In genomic region chr6:144285798-144286502, GRCh38 we compare ENCODE assay signal across 8 cellular contexts. TPM values are rescaled to one million over a fixed set of nuclear protein-coding genes. Genes with fewer than 3 reads are reported as not detected.
DNase-seq lines count a peak whose midpoint lies in the region; ATAC-seq and TF ChIP-seq lines count a peak whose summit lies in the region.

No MANE protein-coding gene starts in this region.

- intact Hi-C loops in natural killer cell (cut with micrococcal nuclease) = loop anchor here (1.0 to 10.0 kb wide), 6 partner anchors 17 to 196 kb away; no protein-coding TSS in a partner anchor

- peak overlapping the region; percentile 91 to 92 for H3K27ac Mint-ChIP-seq in natural killer cell

- no peaks in the 10 kb centered on the region for H3K4me1 ChIP-seq in OCI-LY1 (ENCODE audit: insufficient read depth, low read length, severe bottlenecking)

- H3K9me2 ChIP-seq in OCI-LY1 (ENCODE audit: low read depth, low read length) = no peaks in the 10 kb centered on the region

- H3K4me3 ChIP-seq in HFF-Myc (replicated peaks; ENCODE audit: low read depth, low read length) = peak overlapping the region; percentile 85
- H3K4me3 ChIP-seq in OCI-LY1 (ENCODE audit: low read depth, low read length, poor library complexity, severe bottlenecking) = peak overlapping the region; percentile 42
- peak overlapping the region; percentile 91 to 92 for H3K4me3 ChIP-seq in foreskin fibroblast (ENCODE audit: low read depth in 1 of 2, low read length in 2 of 2)

- TF ChIP-seq CTCF in GM10266 (IDR thresholded peaks at IDR 0.05; ENCODE audit: control insufficient read depth, insufficient read depth, low read depth, missing control alignments) (no peak), HFF-Myc (IDR thresholded peaks at IDR 0.05; ENCODE audit: low read depth, low read length, missing control alignments) (no peak), OCI-LY1 (IDR thresholded peaks at IDR 0.05; ENCODE audit: low read length) (no peak), foreskin fibroblast (IDR thresholded peaks at IDR 0.05; ENCODE audit: low read depth, low read length) (no peak), natural killer cell (IDR thresholded peaks at IDR 0.05) (no peak)

- peak overlapping the region; percentile 22 for H3K4me2 ChIP-seq in OCI-LY1 (ENCODE audit: low read length)

- no peak overlapping the region for H2AFZ ChIP-seq in OCI-LY1 (ENCODE audit: low read length)

- peak overlapping the region; percentile 100 for H3K4me3 Mint-ChIP-seq in natural killer cell

- H3K4me1 Mint-ChIP-seq in natural killer cell = peaks cover 49 to 56% of the 10 kb centered on the region in 2 donors

- H3K79me2 ChIP-seq in OCI-LY1 (ENCODE audit: insufficient read depth, low read length) = no peaks in the 10 kb centered on the region

- ATAC-seq in natural killer cell = peak; percentile 69 to 74 (median 71)

- no peak overlapping the region for H3K27ac ChIP-seq in OCI-LY1 (ENCODE audit: low read depth, low read length, poor library complexity, severe bottlenecking)

- no peaks in the 10 kb centered on the region for H3F3A ChIP-seq in OCI-LY1 (ENCODE audit: insufficient read depth, low read length)

- H3K9me3 Mint-ChIP-seq in natural killer cell = no peaks in the 10 kb centered on the region

- H3K9ac ChIP-seq in OCI-LY1 (ENCODE audit: low read length) = no peak overlapping the region

- no peaks in the 10 kb centered on the region for H3K36me3 ChIP-seq in OCI-LY1 (ENCODE audit: insufficient read depth, low read length)

- H3K36me3 Mint-ChIP-seq in natural killer cell = no peaks in the 10 kb centered on the region

- no peaks in the 10 kb centered on the region for H4K20me1 ChIP-seq in OCI-LY1 (ENCODE audit: insufficient read depth, low read length)

- H3K27me3 ChIP-seq in OCI-LY1 (ENCODE audit: insufficient read depth, low read length) = no peaks in the 10 kb centered on the region

- H3K9me3 ChIP-seq in OCI-LY1 (ENCODE audit: low read length) = no peaks in the 10 kb centered on the region

- H3K27me3 Mint-ChIP-seq in natural killer cell (ENCODE audit: low read depth in 2 of 2) = no peaks in the 10 kb centered on the region

- DNase-seq in GM10266 (ENCODE audit: extremely low spot score) = peak; percentile 67
- DNase-seq in HFF-Myc (ENCODE audit: extremely low read depth, low read depth) = no peak
- DNase-seq in activated gamma-delta T cell (lab: John Stamatoyannopoulos, UW) = peak; percentile 29
- DNase-seq in foreskin fibroblast = peak; percentile 63 to 78
- DNase-seq in natural killer cell = peak; percentile 47
- DNase-seq in ureter (ENCODE audit: low spot score) = peak; percentile 65
- no peak for DNase-seq in SHP77 treated with DMSO at 0.1 percent for 48 hours (lab: John Stamatoyannopoulos, UW)

RNA-seq across cellular contexts. Expression of gene UTRN, which starts 0.8 kb away (rescaled TPM):
- total RNA-seq in natural killer cell (100 to 1,000 TPM; 584 to 715 (median 591) TPM), ureter (153 TPM)

Comparison
In these comparisons a context has a peak if more than half of its experiments do, and no peak if none do; other contexts are left out.
1. DNase-seq: peak in GM10266 (single experiment), activated gamma-delta T cell (single experiment), foreskin fibroblast (2 of 2), natural killer cell (single experiment) and ureter (single experiment); none in HFF-Myc (single experiment) and SHP77 treated with DMSO at 0.1 percent for 48 hours (single experiment).
2. Peak in every context shown above with its lines, with median percentiles within 50 percentile points of each other: H3K4me3 ChIP-seq.